ENCODE assay signal across 28 cellular contexts in genomic region chr14:51000566-51000965, GRCh38.
"Had no signal": no experiment of that assay in that cellular context is flagged by ENCODE, and none has a peak within 500 bp of the region (broad histone marks: within the 10 kb centered on the region; RNA-seq: fewer than 3 reads in every experiment).

No MANE protein-coding gene starts in this region.

- H3K27ac Mint-ChIP-seq: memory B cell; naive thymus-derived CD4-positive, alpha-beta T cell; natural killer cell treated with Interleukin-12 subunit alpha and Interleukin-12 subunit beta and Interleukin-15 and Interleukin-18, amount 100 ng/mL, for 72 hours; stimulated activated memory B cell treated with anti-CD40 and anti-IgM and Interleukin-4, amounts not matched to agents 10 μg/mL and 1 μg/mL and 100 μg/mL, for 72 hours; stimulated activated naive CD8-positive, alpha-beta T cell treated with anti-CD3 and anti-CD28 coated beads, Interleukin-15, amount 100 ng/mL, for 72 hours had no signal

- H3K4me1 Mint-ChIP-seq: memory B cell; naive thymus-derived CD4-positive, alpha-beta T cell; stimulated activated memory B cell treated with anti-CD40 and anti-IgM and Interleukin-4, amounts not matched to agents 10 μg/mL and 1 μg/mL and 100 μg/mL, for 72 hours; stimulated activated naive CD8-positive, alpha-beta T cell treated with anti-CD3 and anti-CD28 coated beads, Interleukin-15, amount 100 ng/mL, for 72 hours had no signal

- H3K4me3 ChIP-seq: heart right ventricle, hepatocyte, left ventricle myocardium inferior, mucosa of descending colon, psoas muscle, right atrium auricular region, right lobe of liver, smooth muscle cell, testis, thyroid gland, transverse colon, upper lobe of right lung, uterus had no signal

- H3K27me3 Mint-ChIP-seq: memory B cell; stimulated activated memory B cell treated with anti-CD40 and anti-IgM and Interleukin-4, amounts not matched to agents 10 μg/mL and 1 μg/mL and 100 μg/mL, for 72 hours; stimulated activated naive CD8-positive, alpha-beta T cell treated with anti-CD3 and anti-CD28 coated beads, Interleukin-15, amount 100 ng/mL, for 72 hours had no signal

- H3K27ac ChIP-seq: heart right ventricle, hepatocyte, left ventricle myocardium inferior, neutrophil, parathyroid adenoma, psoas muscle, right atrium auricular region, right lobe of liver, testis, thyroid gland, transverse colon, upper lobe of right lung, uterus had no signal

- DNase-seq: heart right ventricle; islet precursor cell; left ventricle myocardium inferior; midbrain; mucosa of descending colon; naive thymus-derived CD4-positive, alpha-beta T cell; occipital lobe; psoas muscle; right lobe of liver; stimulated activated CD4-positive, alpha-beta T cell treated with anti-CD3 and anti-CD28 coated beads, Interleukin-1b, Interleukin-23, amount 100 ng/mL, for 48 hours; stimulated activated CD4-positive, alpha-beta T cell treated with anti-CD3 and anti-CD28 coated beads, Interleukin-2, amount 100 ng/mL, for 48 hours; stimulated activated CD4-positive, alpha-beta T cell treated with anti-CD3 and anti-CD28 coated beads, Interleukin-4, amount 100 ng/mL, for 4 hours; stimulated activated CD8-positive, alpha-beta memory T cell treated with anti-CD3 and anti-CD28 coated beads, Interleukin-4, amount 100 ng/mL, for 48 hours; stimulated activated naive CD4-positive, alpha-beta T cell treated with Interleukin-2 at 50 U/mL for 16 hours; stimulated activated naive CD8-positive, alpha-beta T cell treated with anti-CD3 and anti-CD28 coated beads, Interleukin-15, amount 100 ng/mL, for 72 hours; testis; thyroid gland; transverse colon; upper lobe of right lung; uterus had no signal

- H3K36me3 Mint-ChIP-seq: memory B cell; naive thymus-derived CD4-positive, alpha-beta T cell; natural killer cell treated with Interleukin-12 subunit alpha and Interleukin-12 subunit beta and Interleukin-15 and Interleukin-18, amount 100 ng/mL, for 72 hours; stimulated activated memory B cell treated with anti-CD40 and anti-IgM and Interleukin-4, amounts not matched to agents 10 μg/mL and 1 μg/mL and 100 μg/mL, for 72 hours had no signal

- H3K9me3 ChIP-seq: heart right ventricle, left ventricle myocardium inferior, mucosa of descending colon, neutrophil, psoas muscle, right atrium auricular region, right lobe of liver, testis, thyroid gland, transverse colon, upper lobe of right lung, uterus had no signal

- H3K27me3 ChIP-seq: heart right ventricle, hepatocyte, neutrophil, right atrium auricular region, right lobe of liver, testis, thyroid gland, transverse colon, upper lobe of right lung, uterus had no signal

- ATAC-seq: heart right ventricle; mucosa of descending colon; naive thymus-derived CD4-positive, alpha-beta T cell; psoas muscle; right lobe of liver; stimulated activated memory B cell treated with anti-CD40 and anti-IgM and Interleukin-4, amounts not matched to agents 10 μg/mL and 1 μg/mL and 100 μg/mL, for 72 hours; stimulated activated naive CD8-positive, alpha-beta T cell treated with anti-CD3 and anti-CD28 coated beads, Interleukin-15, amount 100 ng/mL, for 72 hours; upper lobe of right lung had no signal

- H3K4me1 ChIP-seq: parathyroid adenoma, testis, uterus had no signal

- H3K36me3 ChIP-seq: heart right ventricle, left ventricle myocardium inferior, neutrophil, right atrium auricular region, right lobe of liver, thyroid gland, transverse colon, upper lobe of right lung, uterus had no signal

- H3K9me3 Mint-ChIP-seq: memory B cell; naive thymus-derived CD4-positive, alpha-beta T cell; natural killer cell treated with Interleukin-12 subunit alpha and Interleukin-12 subunit beta and Interleukin-15 and Interleukin-18, amount 100 ng/mL, for 72 hours; stimulated activated memory B cell treated with anti-CD40 and anti-IgM and Interleukin-4, amounts not matched to agents 10 μg/mL and 1 μg/mL and 100 μg/mL, for 72 hours; stimulated activated naive CD8-positive, alpha-beta T cell treated with anti-CD3 and anti-CD28 coated beads, Interleukin-15, amount 100 ng/mL, for 72 hours had no signal

- H3K4me3 Mint-ChIP-seq: memory B cell; naive thymus-derived CD4-positive, alpha-beta T cell; natural killer cell treated with Interleukin-12 subunit alpha and Interleukin-12 subunit beta and Interleukin-15 and Interleukin-18, amount 100 ng/mL, for 72 hours; stimulated activated memory B cell treated with anti-CD40 and anti-IgM and Interleukin-4, amounts not matched to agents 10 μg/mL and 1 μg/mL and 100 μg/mL, for 72 hours; stimulated activated naive CD8-positive, alpha-beta T cell treated with anti-CD3 and anti-CD28 coated beads, Interleukin-15, amount 100 ng/mL, for 72 hours had no signal
